In genomic region chr2:144695661-144696060, GRCh38 we compare ENCODE assay signal across 22 cellular contexts.
DNase-seq lines count a peak whose midpoint lies in the region; ATAC-seq and TF ChIP-seq lines count a peak whose summit lies in the region.
"Had no signal": no experiment of that assay in that cellular context is flagged by ENCODE, and none has a peak within 500 bp of the region (broad histone marks: within the 10 kb centered on the region; RNA-seq: fewer than 3 reads in every experiment).

No MANE protein-coding gene starts in this region.

- POLR2A ChIA-PET in activated CD8-positive, alpha-beta T cell treated with anti-CD3 and anti-CD28 coated beads for 36 hours (lab: Charles Lee), result no interaction called here
- POLR2A ChIA-PET in activated CD8-positive, alpha-beta T cell treated with anti-CD3 and anti-CD28 coated beads, Interleukin-2, amount 10 ng/mL, durations not matched to agents 7 days and 5 days (lab: Charles Lee), result no interaction called here
- POLR2A ChIA-PET in WTC11 (lab: Charles Lee), result no interaction called here

- DNase-seq in activated CD8-positive, alpha-beta T cell treated with anti-CD3 and anti-CD28 coated beads for 36 hours, result peak; percentile 8
- no peak for DNase-seq in activated CD8-positive, alpha-beta T cell treated with anti-CD3 and anti-CD28 coated beads, Interleukin-2, amount 10 ng/mL, durations not matched to agents 7 days and 5 days
- DNase-seq in WTC11 (ENCODE audit: low spot score), result no peak
- DNase-seq in erythroblast (lab: John Stamatoyannopoulos, UW), result peak; percentile 5 to 7
- no peak for DNase-seq in GM20000 (ENCODE audit: low spot score)
- no peak for DNase-seq in activated naive CD8-positive, alpha-beta T cell treated with anti-CD3 and anti-CD28 coated beads, Interleukin-2, amount 50 U/mL, for 24 hours
- DNase-seq: 8988T; ACHN; AML-193; BE2C; CD4-positive, alpha-beta T cell; CD8-positive, alpha-beta memory T cell; DMS 273 treated with DMSO at 0.1 percent for 48 hours; DMS79; EL; GDM1; GOT3; HFFc6 had no signal

- ATAC-seq in activated CD8-positive, alpha-beta T cell treated with anti-CD3 and anti-CD28 coated beads for 36 hours, result no peak
- ATAC-seq in activated CD8-positive, alpha-beta T cell treated with anti-CD3 and anti-CD28 coated beads, Interleukin-2, amount 10 ng/mL, durations not matched to agents 7 days and 5 days, result no peak
- ATAC-seq in WTC11 (no peak), GM19023 (IDR thresholded peaks at IDR 0.05; ENCODE audit: unreplicated experiment) (no peak)
- no peak for ATAC-seq in activated naive CD8-positive, alpha-beta T cell treated with anti-CD3 and anti-CD28 coated beads, Interleukin-2, amount 50 U/mL, for 24 hours
- ATAC-seq: A549, GM12878 had no signal

- H3K27me3 Mint-ChIP-seq in activated CD8-positive, alpha-beta T cell treated with anti-CD3 and anti-CD28 coated beads for 36 hours, result peaks cover 2% of the 10 kb centered on the region
- peaks cover 2% of the 10 kb centered on the region for H3K27me3 Mint-ChIP-seq in activated CD8-positive, alpha-beta T cell treated with anti-CD3 and anti-CD28 coated beads, Interleukin-2, amount 10 ng/mL, durations not matched to agents 7 days and 5 days (ENCODE audit: low read depth)
- H3K27me3 Mint-ChIP-seq in WTC11 (ENCODE audit: low read depth), result no peaks in the 10 kb centered on the region
- peaks cover 4% of the 10 kb centered on the region for H3K27me3 Mint-ChIP-seq in activated naive CD8-positive, alpha-beta T cell treated with anti-CD3 and anti-CD28 coated beads, Interleukin-2, amount 50 U/mL, for 24 hours

- peaks cover 2% of the 10 kb centered on the region for H3K9me3 Mint-ChIP-seq in activated CD8-positive, alpha-beta T cell treated with anti-CD3 and anti-CD28 coated beads for 36 hours
- H3K9me3 Mint-ChIP-seq in activated CD8-positive, alpha-beta T cell treated with anti-CD3 and anti-CD28 coated beads, Interleukin-2, amount 10 ng/mL, durations not matched to agents 7 days and 5 days (ENCODE audit: insufficient read depth), result no peaks in the 10 kb centered on the region
- peaks cover 10% of the 10 kb centered on the region for H3K9me3 Mint-ChIP-seq in WTC11
- peaks cover 4% of the 10 kb centered on the region for H3K9me3 Mint-ChIP-seq in activated naive CD8-positive, alpha-beta T cell treated with anti-CD3 and anti-CD28 coated beads, Interleukin-2, amount 50 U/mL, for 24 hours
- H3K9me3 Mint-ChIP-seq: CD4-positive, alpha-beta T cell; HFFc6 had no signal

- no peaks in the 10 kb centered on the region for H3K36me3 Mint-ChIP-seq in activated CD8-positive, alpha-beta T cell treated with anti-CD3 and anti-CD28 coated beads for 36 hours (ENCODE audit: low read depth)
- no peaks in the 10 kb centered on the region for H3K36me3 Mint-ChIP-seq in activated CD8-positive, alpha-beta T cell treated with anti-CD3 and anti-CD28 coated beads, Interleukin-2, amount 10 ng/mL, durations not matched to agents 7 days and 5 days (ENCODE audit: low read depth)
- peaks cover 3% of the 10 kb centered on the region; the same call in 1 of the 2 replicates for H3K36me3 Mint-ChIP-seq in WTC11
- no peaks in the 10 kb centered on the region for H3K36me3 Mint-ChIP-seq in activated naive CD8-positive, alpha-beta T cell treated with anti-CD3 and anti-CD28 coated beads, Interleukin-2, amount 50 U/mL, for 24 hours (ENCODE audit: low read depth)

- TF ChIP-seq CTCF in activated CD8-positive, alpha-beta T cell treated with anti-CD3 and anti-CD28 coated beads for 36 hours (IDR thresholded peaks at IDR 0.05), result no peak
- no peak for TF ChIP-seq CTCF in WTC11 (IDR thresholded peaks at IDR 0.05)
- TF ChIP-seq CTCF in GM20000 (IDR thresholded peaks at IDR 0.05; ENCODE audit: extremely low read depth, missing control alignments), result no peak

- CTCF ChIA-PET in activated CD8-positive, alpha-beta T cell treated with anti-CD3 and anti-CD28 coated beads for 36 hours (lab: Charles Lee), result no interaction called here
- CTCF ChIA-PET in activated CD8-positive, alpha-beta T cell treated with anti-CD3 and anti-CD28 coated beads, Interleukin-2, amount 10 ng/mL, durations not matched to agents 7 days and 5 days (lab: Charles Lee), result no interaction called here
- CTCF ChIA-PET in WTC11 (lab: Charles Lee), result no interaction called here

- no peak overlapping the region for H3K4me3 Mint-ChIP-seq in activated CD8-positive, alpha-beta T cell treated with anti-CD3 and anti-CD28 coated beads for 36 hours
- H3K4me3 Mint-ChIP-seq in activated CD8-positive, alpha-beta T cell treated with anti-CD3 and anti-CD28 coated beads, Interleukin-2, amount 10 ng/mL, durations not matched to agents 7 days and 5 days, result no peak overlapping the region
- no peak overlapping the region for H3K4me3 Mint-ChIP-seq in WTC11
- no peak overlapping the region for H3K4me3 Mint-ChIP-seq in activated naive CD8-positive, alpha-beta T cell treated with anti-CD3 and anti-CD28 coated beads, Interleukin-2, amount 50 U/mL, for 24 hours
- H3K4me3 Mint-ChIP-seq: CD14-positive monocyte; CD4-positive, alpha-beta T cell; CD8-positive, alpha-beta memory T cell; HFFc6 had no signal

- TF ChIP-seq POLR2A in erythroblast (IDR thresholded peaks at IDR 0.05; ENCODE audit: low read length), result no peak

- intact Hi-C loops in activated CD8-positive, alpha-beta T cell treated with anti-CD3 and anti-CD28 coated beads for 36 hours (cut with micrococcal nuclease), result no loop called here

- no peak overlapping the region for H3K27ac Mint-ChIP-seq in activated CD8-positive, alpha-beta T cell treated with anti-CD3 and anti-CD28 coated beads for 36 hours
- H3K27ac Mint-ChIP-seq in activated CD8-positive, alpha-beta T cell treated with anti-CD3 and anti-CD28 coated beads, Interleukin-2, amount 10 ng/mL, durations not matched to agents 7 days and 5 days, result no peak overlapping the region
- H3K27ac Mint-ChIP-seq in WTC11, result no peak overlapping the region
- no peak overlapping the region for H3K27ac Mint-ChIP-seq in activated naive CD8-positive, alpha-beta T cell treated with anti-CD3 and anti-CD28 coated beads, Interleukin-2, amount 50 U/mL, for 24 hours
- H3K27ac Mint-ChIP-seq: CD4-positive, alpha-beta T cell; CD8-positive, alpha-beta memory T cell; HFFc6 had no signal

- H3K4me1 Mint-ChIP-seq in activated CD8-positive, alpha-beta T cell treated with anti-CD3 and anti-CD28 coated beads for 36 hours (ENCODE audit: low read depth), result no peaks in the 10 kb centered on the region
- no peaks in the 10 kb centered on the region for H3K4me1 Mint-ChIP-seq in activated CD8-positive, alpha-beta T cell treated with anti-CD3 and anti-CD28 coated beads, Interleukin-2, amount 10 ng/mL, durations not matched to agents 7 days and 5 days (ENCODE audit: low read depth)
- H3K4me1 Mint-ChIP-seq in WTC11, result no peaks in the 10 kb centered on the region
- no peaks in the 10 kb centered on the region for H3K4me1 Mint-ChIP-seq in activated naive CD8-positive, alpha-beta T cell treated with anti-CD3 and anti-CD28 coated beads, Interleukin-2, amount 50 U/mL, for 24 hours
- H3K4me1 Mint-ChIP-seq: CD8-positive, alpha-beta memory T cell had no signal

TF ChIP-seq in WTC11, 78 proteins besides CTCF, POLR2A, EP300 and RAD21:
- peak; percentile 60; the same call in 1 of the 2 replicates for TF ChIP-seq NFYB (CRISPR knock-in tag; conservative IDR thresholded peaks at IDR 0.05; ENCODE audit: low read depth)
- TF ChIP-seq E2F5 (CRISPR knock-in tag; IDR thresholded peaks at IDR 0.05), result no peak
- TF ChIP-seq ZNF425 (CRISPR knock-in tag; conservative IDR thresholded peaks at IDR 0.05), result no peak
- peak; percentile 38; the same call in 1 of the 2 replicates for TF ChIP-seq USF2 (CRISPR knock-in tag; IDR thresholded peaks at IDR 0.05)

Comparison
In these comparisons a context has a peak if more than half of its experiments do, and no peak if none do; other contexts are left out.
1. DNase-seq: peak in activated CD8-positive, alpha-beta T cell treated with anti-CD3 and anti-CD28 coated beads for 36 hours (single experiment) and erythroblast (2 of 2); none in activated CD8-positive, alpha-beta T cell treated with anti-CD3 and anti-CD28 coated beads, Interleukin-2, amount 10 ng/mL, durations not matched to agents 7 days and 5 days (single experiment), WTC11 (single experiment), GM20000 (single experiment) and activated naive CD8-positive, alpha-beta T cell treated with anti-CD3 and anti-CD28 coated beads, Interleukin-2, amount 50 U/mL, for 24 hours (single experiment).